ENCODE assay signal across 12 cellular contexts in genomic region chr14:71551291-71551955, GRCh38.
DNase-seq lines count a peak whose midpoint lies in the region; ATAC-seq and TF ChIP-seq lines count a peak whose summit lies in the region.
"Had no signal": no experiment of that assay in that cellular context is flagged by ENCODE, and none has a peak within 500 bp of the region (broad histone marks: within the 10 kb centered on the region; RNA-seq: fewer than 3 reads in every experiment).

No MANE protein-coding gene starts in this region.

- no peaks in the 10 kb centered on the region for H3K27me3 ChIP-seq in PC-3 (ENCODE audit: low read length)
- H3K27me3 ChIP-seq: Peyer's patch, vagina had no signal

- no peak overlapping the region for H3K4me2 ChIP-seq in PC-3 (ENCODE audit: low read length)

- H3K27me3 Mint-ChIP-seq in endothelial cell (ENCODE audit: unreplicated experiment), result peaks cover 1% of the 10 kb centered on the region
- no peaks in the 10 kb centered on the region for H3K27me3 Mint-ChIP-seq in nephron (ENCODE audit: low read depth)

- H3K36me3 Mint-ChIP-seq in endothelial cell (ENCODE audit: low read depth, unreplicated experiment) (no peaks in the 10 kb centered on the region), nephron (ENCODE audit: low read depth) (peaks cover 6% of the 10 kb centered on the region)

- H3K79me2 ChIP-seq in PC-3 (ENCODE audit: low read length), result peaks cover 19% of the 10 kb centered on the region; the same call in 1 of the 2 replicates

- ATAC-seq in HG03439 (IDR thresholded peaks at IDR 0.05; ENCODE audit: unreplicated experiment) (no peak), PC-3 (no peak)

- H3K9me2 ChIP-seq in PC-3 (replicated peaks; ENCODE audit: low read length), result no peaks in the 10 kb centered on the region

- H3K4me1 ChIP-seq in PC-3 (ENCODE audit: insufficient read depth, low read length), result no peaks in the 10 kb centered on the region
- H3K4me1 ChIP-seq: vagina had no signal

- H3F3A ChIP-seq in PC-3 (ENCODE audit: low read length, unreplicated experiment), result no peaks in the 10 kb centered on the region

- no peak overlapping the region for H3K9ac ChIP-seq in PC-3 (ENCODE audit: low read length)

- no peak overlapping the region for H3K4me3 Mint-ChIP-seq in endothelial cell (ENCODE audit: unreplicated experiment)
- no peak overlapping the region for H3K4me3 Mint-ChIP-seq in nephron

- H4K20me1 ChIP-seq in PC-3 (ENCODE audit: low read length), result 0 out of 2 replicates have a peak, but pooled peaks cover 6% of the 10 kb centered on the region

- H3K9me3 Mint-ChIP-seq in endothelial cell (ENCODE audit: unreplicated experiment) (no peaks in the 10 kb centered on the region), nephron (no peaks in the 10 kb centered on the region)

- DNase-seq in EH (ENCODE audit: low read depth) (peak; percentile 88), MV-4-11 (lab: John Stamatoyannopoulos, UW) (peak; percentile 1), endothelial cell (ENCODE audit: low spot score) (no peak), SW 1271 (lab: John Stamatoyannopoulos, UW) (no peak), coronary artery (ENCODE audit: low spot score) (no peak), PC-3 (no peak)
- DNase-seq: activated gamma-delta T cell, Peyer's patch had no signal

- H3K4me3 ChIP-seq in coronary artery, result no peak overlapping the region
- H3K4me3 ChIP-seq in PC-3 (ENCODE audit: low read length), result no peak overlapping the region
- H3K4me3 ChIP-seq: Peyer's patch, vagina had no signal

- H3K27ac ChIP-seq in coronary artery (no peak overlapping the region), PC-3 (ENCODE audit: low read length) (no peak overlapping the region)
- H3K27ac ChIP-seq: HL-60, Peyer's patch, vagina had no signal

- H3K4me1 Mint-ChIP-seq in endothelial cell (ENCODE audit: unreplicated experiment), result peaks cover 11% of the 10 kb centered on the region
- peaks cover 14% of the 10 kb centered on the region for H3K4me1 Mint-ChIP-seq in nephron

- POLR2A ChIA-PET in PC-3 (lab: Charles Lee; ENCODE audit: unreplicated experiment), result no interaction called here

- no peak overlapping the region for H2AFZ ChIP-seq in PC-3 (ENCODE audit: low read length)

- no peaks in the 10 kb centered on the region for H3K9me3 ChIP-seq in PC-3 (ENCODE audit: low read length)
- H3K9me3 ChIP-seq: Peyer's patch, vagina had no signal

- H3K36me3 ChIP-seq in PC-3 (ENCODE audit: low read depth, low read length), result no peaks in the 10 kb centered on the region; the same call in 1 of the 2 replicates
- H3K36me3 ChIP-seq: Peyer's patch, vagina had no signal

- CTCF ChIA-PET in PC-3 (lab: Charles Lee), result no interaction called here

- BruUV-seq in PC-3 (replicated peaks; lab: Mats Ljungman, UMichigan), result no TSS peak

- peak overlapping the region; percentile 10 for H3K27ac Mint-ChIP-seq in endothelial cell (ENCODE audit: unreplicated experiment)
- peak overlapping the region in 2 of 3 experiments; percentile 7 to 43 for H3K27ac Mint-ChIP-seq in nephron

- intact Hi-C loops in PC-3 (cut with micrococcal nuclease), result no loop called here

- no peak for TF ChIP-seq CTCF in endothelial cell (IDR thresholded peaks at IDR 0.05; ENCODE audit: unreplicated experiment)
- TF ChIP-seq CTCF in nephron (IDR thresholded peaks at IDR 0.05; ENCODE audit: unreplicated experiment in 3 of 3), result no peak
- no peak for TF ChIP-seq CTCF in coronary artery (IDR thresholded peaks at IDR 0.05)
- TF ChIP-seq CTCF in PC-3 (conservative IDR thresholded peaks at IDR 0.05; ENCODE audit: low read depth, low read length), result no peak

Comparison
In these comparisons a context has a peak if more than half of its experiments do, and no peak if none do; other contexts are left out.
1. DNase-seq: peak in EH (single experiment) and MV-4-11 (single experiment); none in endothelial cell (single experiment), SW 1271 (0 of 2), coronary artery (single experiment) and PC-3 (single experiment).